1 cellular context compared by ENCODE assay signal in the genomic region with DNA sequence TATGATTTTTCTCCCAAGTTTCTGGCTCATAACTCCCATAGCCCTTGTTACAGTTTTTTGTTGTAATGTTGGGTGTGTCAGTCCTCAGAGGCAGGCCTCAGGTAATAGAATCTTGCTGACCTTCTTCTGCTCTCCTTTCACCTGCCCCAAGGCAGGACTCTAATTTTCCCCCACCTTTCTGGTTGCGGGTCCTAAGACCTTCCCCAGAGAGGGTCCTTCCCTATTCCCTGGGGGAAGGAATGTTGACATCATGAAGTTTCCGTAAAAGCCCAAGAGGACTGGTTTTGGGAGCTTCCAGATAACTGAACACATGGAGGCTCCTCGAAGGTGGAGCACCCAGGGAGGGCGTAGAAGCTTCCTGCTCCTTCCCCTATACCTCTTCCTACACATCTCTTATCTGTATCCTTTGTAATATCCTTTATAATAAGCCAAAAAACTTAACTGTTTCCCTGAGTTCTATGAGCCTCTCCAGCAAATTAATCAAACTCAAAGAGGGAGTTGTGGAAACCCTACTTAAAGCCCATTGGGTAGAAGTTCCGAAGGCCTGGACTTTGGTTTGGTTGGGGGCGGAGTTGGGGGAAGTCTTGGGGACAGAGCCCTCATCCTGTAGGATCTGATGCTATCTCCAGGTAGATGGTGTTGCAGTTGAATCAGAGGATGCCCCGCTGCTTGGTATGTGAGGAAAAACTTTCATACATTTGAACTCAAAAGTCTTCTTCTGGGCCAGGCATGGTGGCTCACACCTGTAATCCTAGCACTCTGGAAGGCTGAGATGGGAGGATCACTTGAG.
TF ChIP-seq lines count a peak whose summit lies in the region.

No MANE protein-coding gene starts in this region.

TF ChIP-seq in GM23338, 12 proteins besides CTCF, POLR2A, EP300 and RAD21 (continued from another document):
- TF ChIP-seq, protein P1, sequence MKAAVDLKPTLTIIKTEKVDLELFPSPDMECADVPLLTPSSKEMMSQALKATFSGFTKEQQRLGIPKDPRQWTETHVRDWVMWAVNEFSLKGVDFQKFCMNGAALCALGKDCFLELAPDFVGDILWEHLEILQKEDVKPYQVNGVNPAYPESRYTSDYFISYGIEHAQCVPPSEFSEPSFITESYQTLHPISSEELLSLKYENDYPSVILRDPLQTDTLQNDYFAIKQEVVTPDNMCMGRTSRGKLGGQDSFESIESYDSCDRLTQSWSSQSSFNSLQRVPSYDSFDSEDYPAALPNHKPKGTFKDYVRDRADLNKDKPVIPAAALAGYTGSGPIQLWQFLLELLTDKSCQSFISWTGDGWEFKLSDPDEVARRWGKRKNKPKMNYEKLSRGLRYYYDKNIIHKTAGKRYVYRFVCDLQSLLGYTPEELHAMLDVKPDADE (IDR thresholded peaks at IDR 0.05), result no peak
- TF ChIP-seq, protein P2, sequence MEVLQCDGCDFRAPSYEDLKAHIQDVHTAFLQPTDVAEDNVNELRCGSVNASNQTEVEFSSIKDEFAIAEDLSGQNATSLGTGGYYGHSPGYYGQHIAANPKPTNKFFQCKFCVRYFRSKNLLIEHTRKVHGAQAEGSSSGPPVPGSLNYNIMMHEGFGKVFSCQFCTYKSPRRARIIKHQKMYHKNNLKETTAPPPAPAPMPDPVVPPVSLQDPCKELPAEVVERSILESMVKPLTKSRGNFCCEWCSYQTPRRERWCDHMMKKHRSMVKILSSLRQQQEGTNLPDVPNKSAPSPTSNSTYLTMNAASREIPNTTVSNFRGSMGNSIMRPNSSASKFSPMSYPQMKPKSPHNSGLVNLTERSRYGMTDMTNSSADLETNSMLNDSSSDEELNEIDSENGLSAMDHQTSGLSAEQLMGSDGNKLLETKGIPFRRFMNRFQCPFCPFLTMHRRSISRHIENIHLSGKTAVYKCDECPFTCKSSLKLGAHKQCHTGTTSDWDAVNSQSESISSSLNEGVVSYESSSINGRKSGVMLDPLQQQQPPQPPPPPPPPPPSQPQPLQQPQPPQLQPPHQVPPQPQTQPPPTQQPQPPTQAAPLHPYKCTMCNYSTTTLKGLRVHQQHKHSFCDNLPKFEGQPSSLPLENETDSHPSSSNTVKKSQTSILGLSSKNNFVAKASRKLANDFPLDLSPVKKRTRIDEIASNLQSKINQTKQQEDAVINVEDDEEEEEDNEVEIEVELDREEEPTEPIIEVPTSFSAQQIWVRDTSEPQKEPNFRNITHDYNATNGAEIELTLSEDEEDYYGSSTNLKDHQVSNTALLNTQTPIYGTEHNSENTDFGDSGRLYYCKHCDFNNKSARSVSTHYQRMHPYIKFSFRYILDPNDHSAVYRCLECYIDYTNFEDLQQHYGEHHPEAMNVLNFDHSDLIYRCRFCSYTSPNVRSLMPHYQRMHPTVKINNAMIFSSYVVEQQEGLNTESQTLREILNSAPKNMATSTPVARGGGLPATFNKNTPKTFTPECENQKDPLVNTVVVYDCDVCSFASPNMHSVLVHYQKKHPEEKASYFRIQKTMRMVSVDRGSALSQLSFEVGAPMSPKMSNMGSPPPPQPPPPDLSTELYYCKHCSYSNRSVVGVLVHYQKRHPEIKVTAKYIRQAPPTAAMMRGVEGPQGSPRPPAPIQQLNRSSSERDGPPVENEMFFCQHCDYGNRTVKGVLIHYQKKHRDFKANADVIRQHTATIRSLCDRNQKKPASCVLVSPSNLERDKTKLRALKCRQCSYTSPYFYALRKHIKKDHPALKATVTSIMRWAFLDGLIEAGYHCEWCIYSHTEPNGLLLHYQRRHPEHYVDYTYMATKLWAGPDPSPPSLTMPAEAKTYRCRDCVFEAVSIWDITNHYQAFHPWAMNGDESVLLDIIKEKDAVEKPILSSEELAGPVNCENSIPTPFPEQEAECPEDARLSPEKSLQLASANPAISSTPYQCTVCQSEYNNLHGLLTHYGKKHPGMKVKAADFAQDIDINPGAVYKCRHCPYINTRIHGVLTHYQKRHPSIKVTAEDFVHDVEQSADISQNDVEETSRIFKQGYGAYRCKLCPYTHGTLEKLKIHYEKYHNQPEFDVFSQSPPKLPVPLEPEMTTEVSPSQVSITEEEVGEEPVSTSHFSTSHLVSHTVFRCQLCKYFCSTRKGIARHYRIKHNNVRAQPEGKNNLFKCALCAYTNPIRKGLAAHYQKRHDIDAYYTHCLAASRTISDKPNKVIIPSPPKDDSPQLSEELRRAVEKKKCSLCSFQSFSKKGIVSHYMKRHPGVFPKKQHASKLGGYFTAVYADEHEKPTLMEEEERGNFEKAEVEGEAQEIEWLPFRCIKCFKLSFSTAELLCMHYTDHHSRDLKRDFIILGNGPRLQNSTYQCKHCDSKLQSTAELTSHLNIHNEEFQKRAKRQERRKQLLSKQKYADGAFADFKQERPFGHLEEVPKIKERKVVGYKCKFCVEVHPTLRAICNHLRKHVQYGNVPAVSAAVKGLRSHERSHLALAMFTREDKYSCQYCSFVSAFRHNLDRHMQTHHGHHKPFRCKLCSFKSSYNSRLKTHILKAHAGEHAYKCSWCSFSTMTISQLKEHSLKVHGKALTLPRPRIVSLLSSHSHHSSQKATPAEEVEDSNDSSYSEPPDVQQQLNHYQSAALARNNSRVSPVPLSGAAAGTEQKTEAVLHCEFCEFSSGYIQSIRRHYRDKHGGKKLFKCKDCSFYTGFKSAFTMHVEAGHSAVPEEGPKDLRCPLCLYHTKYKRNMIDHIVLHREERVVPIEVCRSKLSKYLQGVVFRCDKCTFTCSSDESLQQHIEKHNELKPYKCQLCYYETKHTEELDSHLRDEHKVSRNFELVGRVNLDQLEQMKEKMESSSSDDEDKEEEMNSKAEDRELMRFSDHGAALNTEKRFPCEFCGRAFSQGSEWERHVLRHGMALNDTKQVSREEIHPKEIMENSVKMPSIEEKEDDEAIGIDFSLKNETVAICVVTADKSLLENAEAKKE (CRISPR knock-in tag; IDR thresholded peaks at IDR 0.05), result no peak
- no peak for TF ChIP-seq NANOG (IDR thresholded peaks at IDR 0.05; ENCODE audit: borderline replicate concordance)
- TF ChIP-seq STAT1 (IDR thresholded peaks at IDR 0.05; ENCODE audit: unreplicated experiment), result no peak
- TF ChIP-seq JUNB (IDR thresholded peaks at IDR 0.05; ENCODE audit: unreplicated experiment), result no peak
- no peak for TF ChIP-seq ZNF331 (CRISPR knock-in tag; IDR thresholded peaks at IDR 0.05; ENCODE audit: low read depth)
TF ChIP-seq in GM23338: peak in this region for 0.
